ENCODE assay signal across 1 cellular context in genomic region chr15:55873024-55873745, GRCh38.
TF ChIP-seq lines count a peak whose summit lies in the region.

No MANE protein-coding gene starts in this region.

TF ChIP-seq in IMR-90, 13 proteins besides CTCF, POLR2A, EP300 and RAD21 (continued from another document):
- TF ChIP-seq USF2 (IDR thresholded peaks at IDR 0.05; ENCODE audit: low read depth, low read length) = no peak
- TF ChIP-seq RFX5 (IDR thresholded peaks at IDR 0.05; ENCODE audit: low read depth, low read length) = no peak
- TF ChIP-seq MAZ (IDR thresholded peaks at IDR 0.05; ENCODE audit: borderline replicate concordance, low read depth, low read length) = no peak
- TF ChIP-seq BHLHE40 (IDR thresholded peaks at IDR 0.05; ENCODE audit: low read depth, low read length) = no peak
- TF ChIP-seq SMC3 (IDR thresholded peaks at IDR 0.05; ENCODE audit: low read depth, low read length) = no peak
TF ChIP-seq in IMR-90: peak in this region for 1.
